ENCODE assay signal across 8 cellular contexts in genomic region chr9:79573697-79573976, GRCh38. TPM values are rescaled to one million over a fixed set of nuclear protein-coding genes. Genes with fewer than 3 reads are reported as not detected.
DNase-seq lines count a peak whose midpoint lies in the region; ATAC-seq, FAIRE-seq and TF ChIP-seq lines count a peak whose summit lies in the region.

No MANE protein-coding gene starts in this region.

- no peaks in the 10 kb centered on the region for H3K9me1 ChIP-seq in endothelial cell of umbilical vein (replicated peaks; ENCODE audit: control insufficient read depth, extremely low read depth, insufficient read depth, low read length)

- H3K9me3 Mint-ChIP-seq in osteocyte (ENCODE audit: unreplicated experiment) = no peaks in the 10 kb centered on the region

- H3K79me2 ChIP-seq in endothelial cell of umbilical vein (ENCODE audit: control insufficient read depth, insufficient read depth, low read length) = peaks cover 12% of the 10 kb centered on the region

- CTCF ChIA-PET in endothelial cell of umbilical vein (lab: Charles Lee) = interaction anchor here (1.3 kb wide), 2 partner anchors 54 to 89 kb away, joined by 4 read pairs; no protein-coding TSS in a partner anchor

- peaks cover 29% of the 10 kb centered on the region for H3K4me1 ChIP-seq in endothelial cell of umbilical vein (ENCODE audit: control insufficient read depth, extremely low read depth, insufficient read depth, low read length)

- H3K36me3 Mint-ChIP-seq in osteocyte (ENCODE audit: unreplicated experiment) = peaks cover 14% of the 10 kb centered on the region

- no TSS peak for BruUV-seq in endothelial cell of umbilical vein (replicated peaks; lab: Mats Ljungman, UMichigan)

- dilution Hi-C loops in endothelial cell of umbilical vein (cut with MboI; ENCODE audit: extremely low pct_ligation_motif_present, low sequenced_read_pairs) = no loop called here

- H3K27me3 Mint-ChIP-seq in osteocyte (ENCODE audit: unreplicated experiment) = no peaks in the 10 kb centered on the region

- H2AFZ ChIP-seq in endothelial cell of umbilical vein (ENCODE audit: low read depth, low read length) = peak overlapping the region; percentile 68

- H3K4me3 Mint-ChIP-seq in osteocyte (ENCODE audit: unreplicated experiment) = peak overlapping the region; percentile 94

- peak overlapping the region; percentile 93 for H3K27ac Mint-ChIP-seq in osteocyte (ENCODE audit: unreplicated experiment)

- intact Hi-C loops in endothelial cell of umbilical vein (cut with micrococcal nuclease) = loop anchor here (1.0 to 10.0 kb wide), 6 partner anchors 109 to 1276 kb away; partner anchors contain the start of gene PSAT1

- H4K20me1 ChIP-seq in endothelial cell of umbilical vein (replicated peaks; ENCODE audit: control insufficient read depth, extremely low read depth, insufficient read depth, low read length) = no peaks in the 10 kb centered on the region

- ATAC-seq in GM19395 (IDR thresholded peaks at IDR 0.05; ENCODE audit: unreplicated experiment) = no peak
- ATAC-seq in HG02623 (IDR thresholded peaks at IDR 0.05; ENCODE audit: unreplicated experiment) = no peak

- DNase-seq in DMS53 (lab: John Stamatoyannopoulos, UW) (peak; percentile 70), NCI-H146 (lab: John Stamatoyannopoulos, UW) (peak; percentile 6), endothelial cell of umbilical vein (ENCODE audit: low read depth, low spot score) (no peak), osteocyte (ENCODE audit: extremely low spot score, unreplicated experiment) (no peak), islet precursor cell (no peak), UCSD-AML1 (lab: John Stamatoyannopoulos, UW; ENCODE audit: unreplicated experiment) (no peak)

- POLR2A ChIA-PET in endothelial cell of umbilical vein (lab: Charles Lee) = no interaction called here

- no peaks in the 10 kb centered on the region for H3K36me3 ChIP-seq in endothelial cell of umbilical vein (ENCODE audit: control insufficient read depth in 2 of 2, extremely low read depth in 1 of 2, insufficient read depth in 2 of 2, low read length in 2 of 2)

- no peak for TF ChIP-seq CTCF in endothelial cell of umbilical vein (IDR thresholded peaks at IDR 0.05; ENCODE audit: extremely low read depth in 1 of 2, insufficient read depth in 1 of 2, low read depth in 1 of 2, low read length in 2 of 2)
- TF ChIP-seq CTCF in osteocyte (IDR thresholded peaks at IDR 0.05) = no peak

- peak overlapping the region; percentile 98 for H3K4me2 ChIP-seq in endothelial cell of umbilical vein (ENCODE audit: insufficient read depth, low read length)

- no peaks in the 10 kb centered on the region for H3K9me3 ChIP-seq in endothelial cell of umbilical vein (replicated peaks; ENCODE audit: control insufficient read depth, insufficient read depth, low read length)

- H3K4me3 ChIP-seq in endothelial cell of umbilical vein (replicated peaks in 1 of 3; ENCODE audit: insufficient read depth in 1 of 3, low read depth in 1 of 3, low read length in 3 of 3) = peak overlapping the region; percentile 75 to 96 (median 95)

- no peak for TF ChIP-seq POLR2A in endothelial cell of umbilical vein (IDR thresholded peaks at IDR 0.05; ENCODE audit: low read depth, low read length)

- peaks cover 43% of the 10 kb centered on the region for H3K4me1 Mint-ChIP-seq in osteocyte (ENCODE audit: unreplicated experiment)

- no peak for FAIRE-seq in endothelial cell of umbilical vein (lab: Jason Lieb, UNC)

- no peaks in the 10 kb centered on the region for H3K27me3 ChIP-seq in endothelial cell of umbilical vein (ENCODE audit: control insufficient read depth in 2 of 2, insufficient read depth in 2 of 2, low read length in 2 of 2)

- peak overlapping the region; percentile 95 for H3K9ac ChIP-seq in endothelial cell of umbilical vein (replicated peaks; ENCODE audit: extremely low read depth, insufficient read depth, low read length)

- H3K27ac ChIP-seq in endothelial cell of umbilical vein (ENCODE audit: insufficient read depth, low read depth, low read length) = peak overlapping the region; percentile 87

TF ChIP-seq in endothelial cell of umbilical vein, 7 proteins besides CTCF, POLR2A, EP300 and RAD21:
- TF ChIP-seq JUN (IDR thresholded peaks at IDR 0.05; ENCODE audit: borderline replicate concordance, insufficient read depth, insufficient read length, low read depth) (no peak), FOS (IDR thresholded peaks at IDR 0.05; ENCODE audit: borderline replicate concordance, insufficient read depth, low read length) (no peak), MAX (IDR thresholded peaks at IDR 0.05; ENCODE audit: insufficient read depth, insufficient read length) (no peak), EZH2 (IDR thresholded peaks at IDR 0.05; ENCODE audit: borderline replicate concordance, low read depth, low read length, severe bottlenecking) (no peak), GATA2 (IDR thresholded peaks at IDR 0.05; ENCODE audit: insufficient read depth, insufficient read length, low read depth, low read length) (no peak), MYC (IDR thresholded peaks at IDR 0.05; ENCODE audit: low read depth, low read length) (no peak), POLR2AphosphoS5 (IDR thresholded peaks at IDR 0.05; ENCODE audit: insufficient read depth, low read depth, low read length) (no peak)

RNA-seq across cellular contexts. Expression of gene TLE4, which starts 1.9 kb away (rescaled TPM):
- total RNA-seq in endothelial cell of umbilical vein (31.4 and 34.5 TPM in 2 replicates), osteocyte (102 and 115 TPM in 2 replicates)
- polyA plus RNA-seq in endothelial cell of umbilical vein = 24.0 and 32.3 TPM in 2 replicates
- 24.0 and 26.5 TPM in 2 replicates for polyA plus RNA-seq in endothelial cell of umbilical vein (2011; cell fraction: cytosol; rRNA removed)
- 65.0 and 75.1 TPM in 2 replicates for polyA plus RNA-seq in endothelial cell of umbilical vein (2011; cell fraction: nucleus; rRNA removed)
- polyA plus RNA-seq in endothelial cell of umbilical vein (2012) = 19.9 and 22.5 TPM in 2 replicates
- 54.7 and 58.6 TPM in 2 replicates for polyA minus RNA-seq in endothelial cell of umbilical vein
- polyA minus RNA-seq in endothelial cell of umbilical vein (2011; cell fraction: cytosol; rRNA and poly(A)+ RNA removed) = 1.2 TPM
- 153 and 167 TPM in 2 replicates for polyA minus RNA-seq in endothelial cell of umbilical vein (2011; cell fraction: nucleus; rRNA and poly(A)+ RNA removed)

Comparison
In these comparisons a context has a peak if more than half of its experiments do, and no peak if none do; other contexts are left out.
1. DNase-seq: peak in DMS53 (single experiment) and NCI-H146 (single experiment); none in endothelial cell of umbilical vein (single experiment), osteocyte (single experiment), islet precursor cell (single experiment) and UCSD-AML1 (single experiment).